In the genomic region with DNA sequence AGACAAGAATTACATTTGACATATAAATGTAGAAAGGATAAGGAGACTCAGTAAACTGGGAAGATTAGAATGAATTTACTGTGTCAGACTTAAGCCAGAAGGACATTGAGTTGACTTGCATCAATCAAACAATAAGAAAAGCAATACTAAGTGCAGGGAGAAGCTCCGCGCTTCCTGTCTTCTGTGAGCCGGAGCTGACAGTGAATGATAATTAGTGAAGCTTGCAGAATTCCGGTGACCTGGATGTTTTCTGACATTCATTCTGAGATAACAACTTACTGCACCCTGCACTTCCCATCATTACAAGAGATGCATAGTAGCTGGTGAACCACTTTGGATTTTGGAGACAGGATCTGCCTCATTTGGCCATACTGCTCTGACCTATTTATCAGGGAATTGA, we compare ENCODE assay signal across 20 cellular contexts.
DNase-seq lines count a peak whose midpoint lies in the region; ATAC-seq, FAIRE-seq and TF ChIP-seq lines count a peak whose summit lies in the region.
"Had no signal": no experiment of that assay in that cellular context is flagged by ENCODE, and none has a peak within 500 bp of the region (broad histone marks: within the 10 kb centered on the region; RNA-seq: fewer than 3 reads in every experiment).

No MANE protein-coding gene starts in this region.

- no peaks in the 10 kb centered on the region for H3K23me2 ChIP-seq in H1 (ENCODE audit: low read depth, low read length)

- no peak overlapping the region for H3K9ac ChIP-seq in H1 (replicated peaks in 1 of 4; ENCODE audit: extremely low read depth in 1 of 4, low read depth in 3 of 4, low read length in 3 of 4)
- H3K9ac ChIP-seq: BLaER1 treated with 17β-estradiol and CSF1 and Interleukin-3, amounts not matched to agents 10 nM and 100 nM; GM23248 had no signal

- H4K8ac ChIP-seq in H1 (ENCODE audit: extremely low read depth, insufficient read depth, low read length) = no peak overlapping the region

- peak overlapping the region; percentile 45; the same call in 1 of the 2 replicates for H2AFZ ChIP-seq in H1 (ENCODE audit: low read length)
- H2AFZ ChIP-seq: GM23248 had no signal

- H3K27ac ChIP-seq in H1 (ENCODE audit: low read depth, low read length) = no peak overlapping the region
- H3K27ac ChIP-seq: 22Rv1; BLaER1 treated with 17β-estradiol and CSF1 and Interleukin-3, amounts not matched to agents 10 nM and 100 nM; GM23248 had no signal

- H4K5ac ChIP-seq in H1 (ENCODE audit: insufficient read length, low read depth, low read length) = no peak overlapping the region

- TF ChIP-seq POLR2A in H1 (IDR thresholded peaks at IDR 0.05; ENCODE audit: control extremely low read depth in 1 of 2, low read depth in 2 of 2, low read length in 2 of 2) = no peak

- H3K56ac ChIP-seq in H1 (replicated peaks; ENCODE audit: insufficient read length, low read depth, low read length) = no peak overlapping the region

- ATAC-seq in HG03039 (IDR thresholded peaks at IDR 0.05; ENCODE audit: unreplicated experiment) = no peak
- ATAC-seq in GM21360 (IDR thresholded peaks at IDR 0.05; ENCODE audit: unreplicated experiment) = no peak
- ATAC-seq: GM12878 had no signal

- no peak overlapping the region for H2BK15ac ChIP-seq in H1 (ENCODE audit: low read length)

- no peak for TF ChIP-seq EP300 in H1 (IDR thresholded peaks at IDR 0.05; ENCODE audit: borderline replicate concordance in 1 of 2, low read depth in 2 of 2, low read length in 2 of 2)

- no peak overlapping the region for H3K18ac ChIP-seq in H1 (ENCODE audit: extremely low read depth, low read length)

- H2BK120ac ChIP-seq in H1 (replicated peaks; ENCODE audit: low read depth, low read length) = no peak overlapping the region

- no peak overlapping the region for H3K23ac ChIP-seq in H1 (ENCODE audit: insufficient read length)

- H4K91ac ChIP-seq in H1 (replicated peaks; ENCODE audit: insufficient read length, low read length) = no peak overlapping the region

- CTCF ChIA-PET in H1 (lab: Charles Lee; ENCODE audit: partially characterized antibody) = interaction anchor here (1.4 to 2.0 kb wide), 2 partner anchors 8 to 9 kb away, joined by 4 read pairs; no protein-coding TSS in a partner anchor

- H3K4me3 ChIP-seq in H1 (ENCODE audit: extremely low read depth in 1 of 4, insufficient read depth in 2 of 4, low read depth in 3 of 4, low read length in 4 of 4) = no peak overlapping the region
- H3K4me3 ChIP-seq: BLaER1 treated with 17β-estradiol and CSF1 and Interleukin-3, amounts not matched to agents 10 nM and 100 nM; GM12878; GM23248; HAP-1 had no signal

- WGBS in H1 (ENCODE audit: extremely low coverage in 1 of 2, insufficient coverage in 1 of 2, insufficient read length in 1 of 2, insufficient replicate concordance in 2 of 2, low coverage in 1 of 2, low lambda C conversion rate in 2 of 2, missing lambda C conversion rate in 1 of 2), 2 experiments = 96% methylated on average over 4 of the region's 4 CpGs; no CpG with 5 or more reads in 1 of the 2 experiments

- DNase-seq in NCI-H146 (lab: John Stamatoyannopoulos, UW) (peak; percentile 14), NCI-H146 treated with DMSO at 0.1 percent for 48 hours (lab: John Stamatoyannopoulos, UW; ENCODE audit: unreplicated experiment) (no peak), H1 (ENCODE audit: low read depth in 1 of 2, low spot score in 2 of 2) (no peak), retina (peak; percentile 4)
- DNase-seq: CD4-positive, alpha-beta T cell; CD8-positive, alpha-beta memory T cell; DMS 273 treated with DMSO at 0.1 percent for 48 hours; DMS79; EL; GDM1; GM23248 had no signal

- no peaks in the 10 kb centered on the region; a peak in 1 of 7 replicates for H3K4me1 ChIP-seq in H1 (replicated peaks in 1 of 4; ENCODE audit: control insufficient read depth in 3 of 4, insufficient read depth in 4 of 4, low read length in 3 of 4)
- H3K4me1 ChIP-seq: BLaER1 treated with 17β-estradiol and CSF1 and Interleukin-3, amounts not matched to agents 10 nM and 100 nM; HAP-1 had no signal

- H2BK12ac ChIP-seq in H1 (ENCODE audit: low read depth, low read length) = no peak overlapping the region

- H3K4me2 ChIP-seq in H1 (ENCODE audit: insufficient read depth in 1 of 2, low read depth in 2 of 2, low read length in 2 of 2) = no peak overlapping the region
- H3K4me2 ChIP-seq: BLaER1 treated with 17β-estradiol and CSF1 and Interleukin-3, amounts not matched to agents 10 nM and 100 nM had no signal

- H3K27me3 ChIP-seq in H1 (replicated peaks in 1 of 4; ENCODE audit: control insufficient read depth in 3 of 4, extremely low read depth in 1 of 4, insufficient read depth in 3 of 4, low read length in 3 of 4) = no peaks in the 10 kb centered on the region
- H3K27me3 ChIP-seq: BLaER1 treated with 17β-estradiol and CSF1 and Interleukin-3, amounts not matched to agents 10 nM and 100 nM had no signal

- no peak for TF ChIP-seq CTCF in H1 (IDR thresholded peaks at IDR 0.05; ENCODE audit: control extremely low read depth in 1 of 3, insufficient read depth in 1 of 3, low read depth in 1 of 3, low read length in 3 of 3)

- no peaks in the 10 kb centered on the region for H3K79me2 ChIP-seq in H1 (ENCODE audit: control insufficient read depth in 1 of 2, insufficient read depth in 2 of 2, low read length in 2 of 2)

- no peak overlapping the region for H3K4ac ChIP-seq in H1 (replicated peaks; ENCODE audit: insufficient read length, low read depth, low read length)

- no peaks in the 10 kb centered on the region for H3K9me3 ChIP-seq in H1 (ENCODE audit: insufficient read depth in 2 of 2, low read depth in 1 of 2, low read length in 1 of 2)
- H3K9me3 ChIP-seq: BLaER1 treated with 17β-estradiol and CSF1 and Interleukin-3, amounts not matched to agents 10 nM and 100 nM; HAP-1 had no signal

- no peak for TF ChIP-seq RAD21 in H1 (IDR thresholded peaks at IDR 0.05 in 1 of 2, conservative IDR thresholded peaks at IDR 0.05 in 1 of 2; ENCODE audit: low read depth in 2 of 2, low read length in 2 of 2)

- H2BK5ac ChIP-seq in H1 (ENCODE audit: low read depth, low read length) = no peak overlapping the region

- H3K79me1 ChIP-seq in H1 (ENCODE audit: low read depth, low read length) = no peaks in the 10 kb centered on the region

- H2AK5ac ChIP-seq in H1 (ENCODE audit: low read depth, low read length) = no peak overlapping the region

- POLR2A ChIA-PET in H1 (lab: Charles Lee; ENCODE audit: partially characterized antibody) = no interaction called here

- H2BK20ac ChIP-seq in H1 (ENCODE audit: low read length) = no peak overlapping the region

- no peak overlapping the region for H3K14ac ChIP-seq in H1 (ENCODE audit: insufficient read length)

- no peak for FAIRE-seq in H1 (lab: Jason Lieb, UNC)
- FAIRE-seq: A204.1, D721Med, GM12878, H54 had no signal

- H4K20me1 ChIP-seq in H1 (replicated peaks in 1 of 2; ENCODE audit: control insufficient read depth in 1 of 2, insufficient read depth in 2 of 2, low read length in 2 of 2) = no peaks in the 10 kb centered on the region
- H4K20me1 ChIP-seq: BLaER1 treated with 17β-estradiol and CSF1 and Interleukin-3, amounts not matched to agents 10 nM and 100 nM had no signal

- H3K36me3 ChIP-seq in H1 (ENCODE audit: control insufficient read depth in 2 of 4, insufficient read depth in 4 of 4, low read length in 3 of 4) = no peaks in the 10 kb centered on the region
- H3K36me3 ChIP-seq: BLaER1 treated with 17β-estradiol and CSF1 and Interleukin-3, amounts not matched to agents 10 nM and 100 nM; HAP-1 had no signal

TF ChIP-seq in H1, 55 proteins besides CTCF, POLR2A, EP300 and RAD21:
- TF ChIP-seq SIN3A (conservative IDR thresholded peaks at IDR 0.05 in 1 of 2, IDR thresholded peaks at IDR 0.05 in 1 of 2; ENCODE audit: low read depth in 1 of 2, low read length in 2 of 2) (no peak), CBX5 (IDR thresholded peaks at IDR 0.05; ENCODE audit: low read depth, low read length) (no peak), JUND (IDR thresholded peaks at IDR 0.05; ENCODE audit: low read length) (no peak), JUN (IDR thresholded peaks at IDR 0.05; ENCODE audit: low read depth, low read length) (no peak), TAF7 (optimal IDR thresholded peaks at IDR 0.05; ENCODE audit: borderline replicate concordance, low read depth, low read length) (no peak), YY1 (IDR thresholded peaks at IDR 0.05; ENCODE audit: low read depth, low read length) (no peak)

Comparison
In these comparisons a context has a peak if more than half of its experiments do, and no peak if none do; other contexts are left out.
1. DNase-seq: peak in NCI-H146 (single experiment) and retina (single experiment); none in NCI-H146 treated with DMSO at 0.1 percent for 48 hours (single experiment) and H1 (0 of 2).